10 cellular contexts compared by ENCODE assay signal in the genomic region with DNA sequence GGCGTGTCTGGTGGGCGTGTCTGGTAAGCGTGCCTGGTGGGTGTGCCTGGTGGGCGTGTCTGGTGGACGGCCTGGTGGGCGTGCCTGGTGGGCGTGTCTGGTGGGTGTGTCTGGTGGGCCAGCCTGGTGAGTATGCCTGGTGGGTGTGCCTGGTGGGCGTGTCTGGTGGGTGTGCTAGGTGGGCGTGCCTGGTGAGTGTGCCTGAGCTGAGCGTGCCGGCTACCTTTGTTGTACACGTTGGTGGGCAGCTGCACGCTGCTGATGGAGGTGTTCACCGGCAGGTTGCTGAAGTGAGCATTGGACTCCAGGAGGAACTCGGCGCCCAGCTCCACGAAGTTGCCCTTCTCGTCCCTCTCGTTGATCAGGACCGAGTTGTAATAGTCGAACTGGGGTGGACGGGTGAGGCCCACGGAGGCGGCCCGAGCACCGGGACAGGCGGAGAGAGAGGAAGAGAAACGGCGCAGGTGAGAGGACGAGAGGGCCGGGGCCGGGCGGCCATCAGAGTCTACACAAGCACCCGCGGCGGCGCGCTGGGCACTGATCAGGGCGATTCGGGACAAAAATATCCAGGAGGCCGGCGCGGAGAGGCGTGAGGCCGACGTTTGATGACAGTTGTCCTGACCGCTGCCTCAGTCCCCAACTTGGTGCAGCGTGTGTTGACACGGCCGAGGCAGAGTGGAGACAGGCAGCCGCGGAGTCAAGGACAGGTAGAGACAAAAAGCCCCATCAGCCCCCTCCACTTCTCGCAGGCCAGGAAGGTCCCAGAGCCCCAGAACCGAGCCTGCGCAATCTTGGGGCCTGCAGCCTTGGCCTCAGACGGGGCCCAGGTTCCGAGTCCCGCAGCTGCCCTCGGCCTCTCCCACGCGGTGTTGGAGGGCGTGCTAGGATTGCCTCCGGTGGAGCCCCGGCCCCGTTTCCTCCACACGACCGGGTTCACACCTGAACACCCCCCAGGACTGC.
DNase-seq lines count a peak whose midpoint lies in the region.
"Had no signal": no experiment of that assay in that cellular context is flagged by ENCODE, and none has a peak within 500 bp of the region (broad histone marks: within the 10 kb centered on the region; RNA-seq: fewer than 3 reads in every experiment).

No MANE protein-coding gene starts in this region.

- H3K27me3 ChIP-seq in HUES48 (ENCODE audit: control insufficient read depth, insufficient read depth, low read length) (no peaks in the 10 kb centered on the region), iPS DF 6.9 (ENCODE audit: control insufficient read depth, insufficient read depth, low read length) (no peaks in the 10 kb centered on the region)
- H3K27me3 ChIP-seq: adrenal gland had no signal

- peaks cover 8% of the 10 kb centered on the region; the same call in 1 of the 2 replicates for H3K9me3 ChIP-seq in HUES48 (ENCODE audit: control insufficient read depth, insufficient read depth, low read length)
- no peaks in the 10 kb centered on the region for H3K9me3 ChIP-seq in iPS DF 6.9 (ENCODE audit: control insufficient read depth, insufficient read depth, low read length)

- H3K9ac ChIP-seq in HUES48 (ENCODE audit: low read depth, low read length) = no peak overlapping the region

- H3K4me3 ChIP-seq in HUES48 (ENCODE audit: low read depth, low read length) (peak overlapping the region; percentile 49; the same call in 1 of the 2 replicates), iPS DF 6.9 (ENCODE audit: low read length) (peak overlapping the region; percentile 37)

- DNase-seq in activated T-cell treated with anti-CD3 and anti-CD28 coated beads, Interleukin-2, amount 50 U/mL, for 1 hour = peak; percentile 39
- DNase-seq in iPS DF 6.9 (ENCODE audit: low read depth, low spot score) (no peak), cerebellar nuclear complex (lab: John Stamatoyannopoulos, UW) (no peak), cortex of kidney (lab: John Stamatoyannopoulos, UW) (no peak), NOMO-1 treated with dmso at 0.1 percent for 144 hours (lab: John Stamatoyannopoulos, UW; ENCODE audit: unreplicated experiment) (no peak), superior temporal gyrus (ENCODE audit: extremely low spot score) (no peak)
- peak; percentile 15 for DNase-seq in stimulated activated naive CD4-positive, alpha-beta T cell treated with Interleukin-2 at 50 U/mL for 16 hours (lab: John Stamatoyannopoulos, UW)
- DNase-seq: NCI-H1436 treated with DMSO at 0.1 percent for 48 hours had no signal

- H3K4me1 ChIP-seq in HUES48 (ENCODE audit: control insufficient read depth, insufficient read depth, low read length) (no peaks in the 10 kb centered on the region), iPS DF 6.9 (ENCODE audit: control insufficient read depth, insufficient read depth, low read length) (no peaks in the 10 kb centered on the region)

- H3K27ac ChIP-seq in HUES48 (ENCODE audit: low read depth, low read length) (no peak overlapping the region), iPS DF 6.9 (ENCODE audit: low read length) (no peak overlapping the region)
- H3K27ac ChIP-seq: adrenal gland had no signal

- H3K36me3 ChIP-seq in HUES48 (ENCODE audit: control insufficient read depth, insufficient read depth, low read length) (no peaks in the 10 kb centered on the region), iPS DF 6.9 (ENCODE audit: control insufficient read depth, insufficient read depth, low read length) (no peaks in the 10 kb centered on the region)
- H3K36me3 ChIP-seq: adrenal gland had no signal

- WGBS in iPS DF 6.9 (ENCODE audit: insufficient coverage, insufficient read length) = no CpG with 5 or more reads among the region's 67 CpGs

Comparison
In these comparisons a context has a peak if more than half of its experiments do, and no peak if none do; other contexts are left out.
1. DNase-seq: peak in activated T-cell treated with anti-CD3 and anti-CD28 coated beads, Interleukin-2, amount 50 U/mL, for 1 hour (single experiment) and stimulated activated naive CD4-positive, alpha-beta T cell treated with Interleukin-2 at 50 U/mL for 16 hours (single experiment); none in iPS DF 6.9 (single experiment), cerebellar nuclear complex (0 of 2), cortex of kidney (single experiment), NOMO-1 treated with dmso at 0.1 percent for 144 hours (single experiment) and superior temporal gyrus (single experiment).